ENCODE assay signal across 1 cellular context in the genomic region with DNA sequence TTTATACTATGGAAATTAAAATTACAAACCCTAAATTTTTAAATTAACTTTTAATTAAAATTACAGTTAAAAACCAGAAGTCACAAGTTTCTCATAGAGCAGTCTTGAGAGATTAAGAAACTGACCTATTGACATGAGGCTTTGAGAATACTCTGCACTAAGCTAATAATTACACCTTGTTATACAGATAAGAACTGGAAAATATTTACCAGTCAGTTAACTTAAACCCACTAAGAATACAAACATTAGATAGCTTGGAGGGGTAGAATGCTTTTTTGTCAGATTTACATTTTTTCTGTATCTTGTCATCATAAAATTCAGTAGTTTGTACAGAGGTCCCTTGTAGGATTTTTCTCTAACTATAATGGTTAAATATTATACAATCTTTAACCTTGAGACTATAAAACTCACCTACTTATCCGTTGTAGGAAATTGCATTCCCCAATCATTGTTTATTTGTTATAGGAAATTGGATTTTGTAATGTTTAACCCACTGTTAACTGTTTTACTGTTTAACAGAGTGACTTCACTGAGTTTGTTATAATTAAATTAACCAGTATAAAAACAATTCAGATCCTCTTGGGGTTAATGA.
A peak's percentile ranks its signal among the peaks of the same experiment; 100 is the strongest.
TF ChIP-seq lines count a peak whose summit lies in the region.

No MANE protein-coding gene starts in this region.

TF ChIP-seq in HepG2, 621 proteins besides CTCF, POLR2A, EP300 and RAD21 (continued from another document and continues in another):
- TF ChIP-seq, protein P1, sequence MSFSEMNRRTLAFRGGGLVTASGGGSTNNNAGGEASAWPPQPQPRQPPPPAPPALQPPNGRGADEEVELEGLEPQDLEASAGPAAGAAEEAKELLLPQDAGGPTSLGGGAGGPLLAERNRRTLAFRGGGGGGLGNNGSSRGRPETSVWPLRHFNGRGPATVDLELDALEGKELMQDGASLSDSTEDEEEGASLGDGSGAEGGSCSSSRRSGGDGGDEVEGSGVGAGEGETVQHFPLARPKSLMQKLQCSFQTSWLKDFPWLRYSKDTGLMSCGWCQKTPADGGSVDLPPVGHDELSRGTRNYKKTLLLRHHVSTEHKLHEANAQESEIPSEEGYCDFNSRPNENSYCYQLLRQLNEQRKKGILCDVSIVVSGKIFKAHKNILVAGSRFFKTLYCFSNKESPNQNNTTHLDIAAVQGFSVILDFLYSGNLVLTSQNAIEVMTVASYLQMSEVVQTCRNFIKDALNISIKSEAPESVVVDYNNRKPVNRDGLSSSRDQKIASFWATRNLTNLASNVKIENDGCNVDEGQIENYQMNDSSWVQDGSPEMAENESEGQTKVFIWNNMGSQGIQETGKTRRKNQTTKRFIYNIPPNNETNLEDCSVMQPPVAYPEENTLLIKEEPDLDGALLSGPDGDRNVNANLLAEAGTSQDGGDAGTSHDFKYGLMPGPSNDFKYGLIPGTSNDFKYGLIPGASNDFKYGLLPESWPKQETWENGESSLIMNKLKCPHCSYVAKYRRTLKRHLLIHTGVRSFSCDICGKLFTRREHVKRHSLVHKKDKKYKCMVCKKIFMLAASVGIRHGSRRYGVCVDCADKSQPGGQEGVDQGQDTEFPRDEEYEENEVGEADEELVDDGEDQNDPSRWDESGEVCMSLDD (CRISPR knock-in tag; IDR thresholded peaks at IDR 0.05; ENCODE audit: borderline replicate concordance) = no peak
- TF ChIP-seq ZSCAN21 (CRISPR knock-in tag; IDR thresholded peaks at IDR 0.05; ENCODE audit: borderline replicate concordance) (no peak), ELF3 (CRISPR knock-in tag; IDR thresholded peaks at IDR 0.05) (peak; percentile 20; the same call in 1 of the 2 replicates), GFI1 (CRISPR knock-in tag; IDR thresholded peaks at IDR 0.05; ENCODE audit: borderline replicate concordance) (0 out of 2 replicates have a peak, but pooled peaks have one; percentile 21), SOX5 (CRISPR knock-in tag; IDR thresholded peaks at IDR 0.05; ENCODE audit: borderline replicate concordance) (peak; percentile 20; the same call in 1 of the 2 replicates), ZNF670 (CRISPR knock-in tag; IDR thresholded peaks at IDR 0.05; ENCODE audit: borderline replicate concordance) (no peak), PCBP1 (IDR thresholded peaks at IDR 0.05; ENCODE audit: borderline replicate concordance, low read depth, low read length) (no peak), EED (CRISPR knock-in tag; IDR thresholded peaks at IDR 0.05) (no peak), ZNF816 (CRISPR knock-in tag; IDR thresholded peaks at IDR 0.05; ENCODE audit: borderline replicate concordance) (0 out of 2 replicates have a peak, but pooled peaks have one; percentile 22), FOXO1 (CRISPR knock-in tag; IDR thresholded peaks at IDR 0.05) (no peak; the same call in 1 of the 2 replicates), ZNF563 (CRISPR knock-in tag; IDR thresholded peaks at IDR 0.05) (no peak), THAP11 (CRISPR knock-in tag; IDR thresholded peaks at IDR 0.05) (no peak; the same call in none of the 2 replicates), BHLHE40 (IDR thresholded peaks at IDR 0.05; ENCODE audit: low read length) (no peak)
- TF ChIP-seq, protein P2, sequence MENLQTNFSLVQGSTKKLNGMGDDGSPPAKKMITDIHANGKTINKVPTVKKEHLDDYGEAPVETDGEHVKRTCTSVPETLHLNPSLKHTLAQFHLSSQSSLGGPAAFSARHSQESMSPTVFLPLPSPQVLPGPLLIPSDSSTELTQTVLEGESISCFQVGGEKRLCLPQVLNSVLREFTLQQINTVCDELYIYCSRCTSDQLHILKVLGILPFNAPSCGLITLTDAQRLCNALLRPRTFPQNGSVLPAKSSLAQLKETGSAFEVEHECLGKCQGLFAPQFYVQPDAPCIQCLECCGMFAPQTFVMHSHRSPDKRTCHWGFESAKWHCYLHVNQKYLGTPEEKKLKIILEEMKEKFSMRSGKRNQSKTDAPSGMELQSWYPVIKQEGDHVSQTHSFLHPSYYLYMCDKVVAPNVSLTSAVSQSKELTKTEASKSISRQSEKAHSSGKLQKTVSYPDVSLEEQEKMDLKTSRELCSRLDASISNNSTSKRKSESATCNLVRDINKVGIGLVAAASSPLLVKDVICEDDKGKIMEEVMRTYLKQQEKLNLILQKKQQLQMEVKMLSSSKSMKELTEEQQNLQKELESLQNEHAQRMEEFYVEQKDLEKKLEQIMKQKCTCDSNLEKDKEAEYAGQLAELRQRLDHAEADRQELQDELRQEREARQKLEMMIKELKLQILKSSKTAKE (CRISPR knock-in tag; IDR thresholded peaks at IDR 0.05; ENCODE audit: borderline replicate concordance) = no peak
- TF ChIP-seq, protein P3, sequence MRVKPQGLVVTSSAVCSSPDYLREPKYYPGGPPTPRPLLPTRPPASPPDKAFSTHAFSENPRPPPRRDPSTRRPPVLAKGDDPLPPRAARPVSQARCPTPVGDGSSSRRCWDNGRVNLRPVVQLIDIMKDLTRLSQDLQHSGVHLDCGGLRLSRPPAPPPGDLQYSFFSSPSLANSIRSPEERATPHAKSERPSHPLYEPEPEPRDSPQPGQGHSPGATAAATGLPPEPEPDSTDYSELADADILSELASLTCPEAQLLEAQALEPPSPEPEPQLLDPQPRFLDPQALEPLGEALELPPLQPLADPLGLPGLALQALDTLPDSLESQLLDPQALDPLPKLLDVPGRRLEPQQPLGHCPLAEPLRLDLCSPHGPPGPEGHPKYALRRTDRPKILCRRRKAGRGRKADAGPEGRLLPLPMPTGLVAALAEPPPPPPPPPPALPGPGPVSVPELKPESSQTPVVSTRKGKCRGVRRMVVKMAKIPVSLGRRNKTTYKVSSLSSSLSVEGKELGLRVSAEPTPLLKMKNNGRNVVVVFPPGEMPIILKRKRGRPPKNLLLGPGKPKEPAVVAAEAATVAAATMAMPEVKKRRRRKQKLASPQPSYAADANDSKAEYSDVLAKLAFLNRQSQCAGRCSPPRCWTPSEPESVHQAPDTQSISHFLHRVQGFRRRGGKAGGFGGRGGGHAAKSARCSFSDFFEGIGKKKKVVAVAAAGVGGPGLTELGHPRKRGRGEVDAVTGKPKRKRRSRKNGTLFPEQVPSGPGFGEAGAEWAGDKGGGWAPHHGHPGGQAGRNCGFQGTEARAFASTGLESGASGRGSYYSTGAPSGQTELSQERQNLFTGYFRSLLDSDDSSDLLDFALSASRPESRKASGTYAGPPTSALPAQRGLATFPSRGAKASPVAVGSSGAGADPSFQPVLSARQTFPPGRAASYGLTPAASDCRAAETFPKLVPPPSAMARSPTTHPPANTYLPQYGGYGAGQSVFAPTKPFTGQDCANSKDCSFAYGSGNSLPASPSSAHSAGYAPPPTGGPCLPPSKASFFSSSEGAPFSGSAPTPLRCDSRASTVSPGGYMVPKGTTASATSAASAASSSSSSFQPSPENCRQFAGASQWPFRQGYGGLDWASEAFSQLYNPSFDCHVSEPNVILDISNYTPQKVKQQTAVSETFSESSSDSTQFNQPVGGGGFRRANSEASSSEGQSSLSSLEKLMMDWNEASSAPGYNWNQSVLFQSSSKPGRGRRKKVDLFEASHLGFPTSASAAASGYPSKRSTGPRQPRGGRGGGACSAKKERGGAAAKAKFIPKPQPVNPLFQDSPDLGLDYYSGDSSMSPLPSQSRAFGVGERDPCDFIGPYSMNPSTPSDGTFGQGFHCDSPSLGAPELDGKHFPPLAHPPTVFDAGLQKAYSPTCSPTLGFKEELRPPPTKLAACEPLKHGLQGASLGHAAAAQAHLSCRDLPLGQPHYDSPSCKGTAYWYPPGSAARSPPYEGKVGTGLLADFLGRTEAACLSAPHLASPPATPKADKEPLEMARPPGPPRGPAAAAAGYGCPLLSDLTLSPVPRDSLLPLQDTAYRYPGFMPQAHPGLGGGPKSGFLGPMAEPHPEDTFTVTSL (CRISPR knock-in tag; IDR thresholded peaks at IDR 0.05; ENCODE audit: borderline replicate concordance) = peak; percentile 19; the same call in 1 of the 2 replicates
- TF ChIP-seq, protein P4, sequence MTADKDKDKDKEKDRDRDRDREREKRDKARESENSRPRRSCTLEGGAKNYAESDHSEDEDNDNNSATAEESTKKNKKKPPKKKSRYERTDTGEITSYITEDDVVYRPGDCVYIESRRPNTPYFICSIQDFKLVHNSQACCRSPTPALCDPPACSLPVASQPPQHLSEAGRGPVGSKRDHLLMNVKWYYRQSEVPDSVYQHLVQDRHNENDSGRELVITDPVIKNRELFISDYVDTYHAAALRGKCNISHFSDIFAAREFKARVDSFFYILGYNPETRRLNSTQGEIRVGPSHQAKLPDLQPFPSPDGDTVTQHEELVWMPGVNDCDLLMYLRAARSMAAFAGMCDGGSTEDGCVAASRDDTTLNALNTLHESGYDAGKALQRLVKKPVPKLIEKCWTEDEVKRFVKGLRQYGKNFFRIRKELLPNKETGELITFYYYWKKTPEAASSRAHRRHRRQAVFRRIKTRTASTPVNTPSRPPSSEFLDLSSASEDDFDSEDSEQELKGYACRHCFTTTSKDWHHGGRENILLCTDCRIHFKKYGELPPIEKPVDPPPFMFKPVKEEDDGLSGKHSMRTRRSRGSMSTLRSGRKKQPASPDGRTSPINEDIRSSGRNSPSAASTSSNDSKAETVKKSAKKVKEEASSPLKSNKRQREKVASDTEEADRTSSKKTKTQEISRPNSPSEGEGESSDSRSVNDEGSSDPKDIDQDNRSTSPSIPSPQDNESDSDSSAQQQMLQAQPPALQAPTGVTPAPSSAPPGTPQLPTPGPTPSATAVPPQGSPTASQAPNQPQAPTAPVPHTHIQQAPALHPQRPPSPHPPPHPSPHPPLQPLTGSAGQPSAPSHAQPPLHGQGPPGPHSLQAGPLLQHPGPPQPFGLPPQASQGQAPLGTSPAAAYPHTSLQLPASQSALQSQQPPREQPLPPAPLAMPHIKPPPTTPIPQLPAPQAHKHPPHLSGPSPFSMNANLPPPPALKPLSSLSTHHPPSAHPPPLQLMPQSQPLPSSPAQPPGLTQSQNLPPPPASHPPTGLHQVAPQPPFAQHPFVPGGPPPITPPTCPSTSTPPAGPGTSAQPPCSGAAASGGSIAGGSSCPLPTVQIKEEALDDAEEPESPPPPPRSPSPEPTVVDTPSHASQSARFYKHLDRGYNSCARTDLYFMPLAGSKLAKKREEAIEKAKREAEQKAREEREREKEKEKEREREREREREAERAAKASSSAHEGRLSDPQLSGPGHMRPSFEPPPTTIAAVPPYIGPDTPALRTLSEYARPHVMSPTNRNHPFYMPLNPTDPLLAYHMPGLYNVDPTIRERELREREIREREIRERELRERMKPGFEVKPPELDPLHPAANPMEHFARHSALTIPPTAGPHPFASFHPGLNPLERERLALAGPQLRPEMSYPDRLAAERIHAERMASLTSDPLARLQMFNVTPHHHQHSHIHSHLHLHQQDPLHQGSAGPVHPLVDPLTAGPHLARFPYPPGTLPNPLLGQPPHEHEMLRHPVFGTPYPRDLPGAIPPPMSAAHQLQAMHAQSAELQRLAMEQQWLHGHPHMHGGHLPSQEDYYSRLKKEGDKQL (CRISPR knock-in tag; IDR thresholded peaks at IDR 0.05; ENCODE audit: low read depth) = peak; percentile 87
- TF ChIP-seq, protein P5, sequence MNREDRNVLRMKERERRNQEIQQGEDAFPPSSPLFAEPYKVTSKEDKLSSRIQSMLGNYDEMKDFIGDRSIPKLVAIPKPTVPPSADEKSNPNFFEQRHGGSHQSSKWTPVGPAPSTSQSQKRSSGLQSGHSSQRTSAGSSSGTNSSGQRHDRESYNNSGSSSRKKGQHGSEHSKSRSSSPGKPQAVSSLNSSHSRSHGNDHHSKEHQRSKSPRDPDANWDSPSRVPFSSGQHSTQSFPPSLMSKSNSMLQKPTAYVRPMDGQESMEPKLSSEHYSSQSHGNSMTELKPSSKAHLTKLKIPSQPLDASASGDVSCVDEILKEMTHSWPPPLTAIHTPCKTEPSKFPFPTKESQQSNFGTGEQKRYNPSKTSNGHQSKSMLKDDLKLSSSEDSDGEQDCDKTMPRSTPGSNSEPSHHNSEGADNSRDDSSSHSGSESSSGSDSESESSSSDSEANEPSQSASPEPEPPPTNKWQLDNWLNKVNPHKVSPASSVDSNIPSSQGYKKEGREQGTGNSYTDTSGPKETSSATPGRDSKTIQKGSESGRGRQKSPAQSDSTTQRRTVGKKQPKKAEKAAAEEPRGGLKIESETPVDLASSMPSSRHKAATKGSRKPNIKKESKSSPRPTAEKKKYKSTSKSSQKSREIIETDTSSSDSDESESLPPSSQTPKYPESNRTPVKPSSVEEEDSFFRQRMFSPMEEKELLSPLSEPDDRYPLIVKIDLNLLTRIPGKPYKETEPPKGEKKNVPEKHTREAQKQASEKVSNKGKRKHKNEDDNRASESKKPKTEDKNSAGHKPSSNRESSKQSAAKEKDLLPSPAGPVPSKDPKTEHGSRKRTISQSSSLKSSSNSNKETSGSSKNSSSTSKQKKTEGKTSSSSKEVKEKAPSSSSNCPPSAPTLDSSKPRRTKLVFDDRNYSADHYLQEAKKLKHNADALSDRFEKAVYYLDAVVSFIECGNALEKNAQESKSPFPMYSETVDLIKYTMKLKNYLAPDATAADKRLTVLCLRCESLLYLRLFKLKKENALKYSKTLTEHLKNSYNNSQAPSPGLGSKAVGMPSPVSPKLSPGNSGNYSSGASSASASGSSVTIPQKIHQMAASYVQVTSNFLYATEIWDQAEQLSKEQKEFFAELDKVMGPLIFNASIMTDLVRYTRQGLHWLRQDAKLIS (CRISPR knock-in tag; IDR thresholded peaks at IDR 0.05) = no peak
- TF ChIP-seq, protein P6, sequence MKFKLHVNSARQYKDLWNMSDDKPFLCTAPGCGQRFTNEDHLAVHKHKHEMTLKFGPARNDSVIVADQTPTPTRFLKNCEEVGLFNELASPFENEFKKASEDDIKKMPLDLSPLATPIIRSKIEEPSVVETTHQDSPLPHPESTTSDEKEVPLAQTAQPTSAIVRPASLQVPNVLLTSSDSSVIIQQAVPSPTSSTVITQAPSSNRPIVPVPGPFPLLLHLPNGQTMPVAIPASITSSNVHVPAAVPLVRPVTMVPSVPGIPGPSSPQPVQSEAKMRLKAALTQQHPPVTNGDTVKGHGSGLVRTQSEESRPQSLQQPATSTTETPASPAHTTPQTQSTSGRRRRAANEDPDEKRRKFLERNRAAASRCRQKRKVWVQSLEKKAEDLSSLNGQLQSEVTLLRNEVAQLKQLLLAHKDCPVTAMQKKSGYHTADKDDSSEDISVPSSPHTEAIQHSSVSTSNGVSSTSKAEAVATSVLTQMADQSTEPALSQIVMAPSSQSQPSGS (CRISPR knock-in tag; IDR thresholded peaks at IDR 0.05) = no peak
- TF ChIP-seq, protein P7, sequence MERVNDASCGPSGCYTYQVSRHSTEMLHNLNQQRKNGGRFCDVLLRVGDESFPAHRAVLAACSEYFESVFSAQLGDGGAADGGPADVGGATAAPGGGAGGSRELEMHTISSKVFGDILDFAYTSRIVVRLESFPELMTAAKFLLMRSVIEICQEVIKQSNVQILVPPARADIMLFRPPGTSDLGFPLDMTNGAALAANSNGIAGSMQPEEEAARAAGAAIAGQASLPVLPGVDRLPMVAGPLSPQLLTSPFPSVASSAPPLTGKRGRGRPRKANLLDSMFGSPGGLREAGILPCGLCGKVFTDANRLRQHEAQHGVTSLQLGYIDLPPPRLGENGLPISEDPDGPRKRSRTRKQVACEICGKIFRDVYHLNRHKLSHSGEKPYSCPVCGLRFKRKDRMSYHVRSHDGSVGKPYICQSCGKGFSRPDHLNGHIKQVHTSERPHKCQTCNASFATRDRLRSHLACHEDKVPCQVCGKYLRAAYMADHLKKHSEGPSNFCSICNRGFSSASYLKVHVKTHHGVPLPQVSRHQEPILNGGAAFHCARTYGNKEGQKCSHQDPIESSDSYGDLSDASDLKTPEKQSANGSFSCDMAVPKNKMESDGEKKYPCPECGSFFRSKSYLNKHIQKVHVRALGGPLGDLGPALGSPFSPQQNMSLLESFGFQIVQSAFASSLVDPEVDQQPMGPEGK (CRISPR knock-in tag; IDR thresholded peaks at IDR 0.05) = no peak
